1 cellular context compared by ENCODE assay signal in genomic region chr5:180809403-180810209, GRCh38.
A peak's percentile ranks its signal among the peaks of the same experiment; 100 is the strongest.
TF ChIP-seq lines count a peak whose summit lies in the region.

No MANE protein-coding gene starts in this region.

TF ChIP-seq in K562, 482 proteins besides CTCF, POLR2A, EP300 and RAD21 (continued from another document and continues in another):
- TF ChIP-seq TFE3 (CRISPR knock-in tag; IDR thresholded peaks at IDR 0.05): no peak
- TF ChIP-seq GTF2B (IDR thresholded peaks at IDR 0.05; ENCODE audit: extremely low read depth, insufficient read length): no peak
- no peak for TF ChIP-seq ZNF830 (CRISPR knock-in tag; IDR thresholded peaks at IDR 0.05)
- no peak for TF ChIP-seq ZNF518B (CRISPR knock-in tag; IDR thresholded peaks at IDR 0.05)
- 0 out of 2 replicates have a peak, but pooled peaks have one; percentile 16 for TF ChIP-seq NCOA1 (IDR thresholded peaks at IDR 0.05; ENCODE audit: low read depth)
- TF ChIP-seq CHAMP1 (IDR thresholded peaks at IDR 0.05): no peak
- TF ChIP-seq E2F1 (CRISPR knock-in tag; IDR thresholded peaks at IDR 0.05): 0 out of 2 replicates have a peak, but pooled peaks have one; percentile 12
- peak; percentile 94 for TF ChIP-seq ETV1 (tag; conservative IDR thresholded peaks at IDR 0.05; ENCODE audit: low read depth)
- TF ChIP-seq TEAD4 (IDR thresholded peaks at IDR 0.05; ENCODE audit: low read length): no peak; the same call in none of the 2 replicates
- TF ChIP-seq TEAD4 (CRISPR knock-in tag; IDR thresholded peaks at IDR 0.05; ENCODE audit: borderline replicate concordance): no peak
- TF ChIP-seq FOXJ2 (tag; IDR thresholded peaks at IDR 0.05): peak; percentile 28
- no peak for TF ChIP-seq RFX7 (CRISPR knock-in tag; IDR thresholded peaks at IDR 0.05)
- TF ChIP-seq ILK (tag; IDR thresholded peaks at IDR 0.05; ENCODE audit: borderline replicate concordance, low read depth): no peak
- no peak for TF ChIP-seq ZSCAN29 (IDR thresholded peaks at IDR 0.05)
- TF ChIP-seq ARNT (IDR thresholded peaks at IDR 0.05): 0 out of 4 replicates have a peak, but pooled peaks of 1 of the 2 experiments have one; percentile 20
- no peak for TF ChIP-seq CGGBP1 (CRISPR knock-in tag; IDR thresholded peaks at IDR 0.05)
- no peak for TF ChIP-seq ZHX1 (conservative IDR thresholded peaks at IDR 0.05; ENCODE audit: low read length)
- TF ChIP-seq ZNF121 (CRISPR knock-in tag; conservative IDR thresholded peaks at IDR 0.05): no peak
- no peak for TF ChIP-seq PHB (CRISPR knock-in tag; IDR thresholded peaks at IDR 0.05)
- TF ChIP-seq ZBTB40 (IDR thresholded peaks at IDR 0.05): no peak
- no peak for TF ChIP-seq ZBTB40 (CRISPR knock-in tag; IDR thresholded peaks at IDR 0.05)
- no peak; the same call in 1 of the 2 replicates for TF ChIP-seq ETV5 (CRISPR knock-in tag; IDR thresholded peaks at IDR 0.05; ENCODE audit: low read depth)
- TF ChIP-seq NEUROD1 (IDR thresholded peaks at IDR 0.05; ENCODE audit: borderline replicate concordance, low read depth, low read length, partially characterized antibody): no peak
- TF ChIP-seq POLR3G (IDR thresholded peaks at IDR 0.05; ENCODE audit: extremely low read depth, insufficient read length, insufficient replicate concordance): no peak
- no peak for TF ChIP-seq BACH1 (tag; IDR thresholded peaks at IDR 0.05)
- TF ChIP-seq MAFG (tag; conservative IDR thresholded peaks at IDR 0.05): no peak
- no peak for TF ChIP-seq KDM2B (CRISPR knock-in tag; IDR thresholded peaks at IDR 0.05)
- TF ChIP-seq MCM7 (IDR thresholded peaks at IDR 0.05): no peak
- peak; percentile 62 for TF ChIP-seq NKRF (IDR thresholded peaks at IDR 0.05; ENCODE audit: borderline replicate concordance)
- no peak for TF ChIP-seq RBM15 (IDR thresholded peaks at IDR 0.05; ENCODE audit: insufficient read depth, low read length)
- TF ChIP-seq TBL1XR1 (IDR thresholded peaks at IDR 0.05; ENCODE audit: low read length in 2 of 2): no peak
- TF ChIP-seq RBM39 (optimal IDR thresholded peaks at IDR 0.05; ENCODE audit: low read depth, low read length): no peak
- TF ChIP-seq MEF2D (tag; conservative IDR thresholded peaks at IDR 0.05; ENCODE audit: low read depth): no peak
- TF ChIP-seq TEAD1 (CRISPR knock-in tag; IDR thresholded peaks at IDR 0.05): no peak; a peak in 1 of 4 replicates
